Comparison of ENCODE assay signal across 14 cellular contexts in the genomic region with DNA sequence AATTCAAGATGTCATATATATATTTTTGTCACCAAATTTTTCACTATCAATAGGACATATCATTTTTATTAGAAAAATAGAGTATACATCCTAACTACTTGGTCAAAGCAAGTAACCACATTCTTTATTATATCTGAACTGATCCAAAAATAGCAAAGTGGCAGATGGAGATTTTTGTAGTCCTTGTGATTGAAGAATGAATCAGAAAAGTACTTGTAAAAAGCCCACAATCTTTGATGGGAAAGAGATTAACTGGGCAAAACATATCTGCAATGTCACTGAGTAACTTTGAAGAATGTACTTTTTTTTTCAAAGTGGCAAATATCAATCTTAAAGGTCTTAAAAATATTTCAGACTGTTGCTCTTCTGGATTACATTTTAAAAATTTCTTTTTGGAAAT.
A peak's percentile ranks its signal among the peaks of the same experiment; 100 is the strongest.
DNase-seq lines count a peak whose midpoint lies in the region; ATAC-seq lines count a peak whose summit lies in the region.
"Had no signal": no experiment of that assay in that cellular context is flagged by ENCODE, and none has a peak within 500 bp of the region (broad histone marks: within the 10 kb centered on the region; RNA-seq: fewer than 3 reads in every experiment).

No MANE protein-coding gene starts in this region.

- no peak for ATAC-seq in GM18873 (IDR thresholded peaks at IDR 0.05; ENCODE audit: low FRiP score, unreplicated experiment)
- ATAC-seq in HG03442 (IDR thresholded peaks at IDR 0.05; ENCODE audit: unreplicated experiment) = no peak
- ATAC-seq: A549, HCT116 had no signal

- DNase-seq in DMS 273 treated with DMSO at 0.1 percent for 48 hours (lab: John Stamatoyannopoulos, UW) (peak; percentile 32), LHCN-M2 (ENCODE audit: low read depth) (peak; percentile 62), myocyte (ENCODE audit: low read depth) (peak; percentile 31), glomerular visceral epithelial cell (ENCODE audit: extremely low spot score) (no peak), HT-29 (ENCODE audit: low spot score) (no peak)
- DNase-seq: CD4-positive, CD25-positive, alpha-beta regulatory T cell; DMS79; GF-D8; GM23248; KG1 had no signal

Comparison
In these comparisons a context has a peak if more than half of its experiments do, and no peak if none do; other contexts are left out.
1. DNase-seq: peak in DMS 273 treated with DMSO at 0.1 percent for 48 hours (single experiment), LHCN-M2 (single experiment) and myocyte (single experiment); none in glomerular visceral epithelial cell (single experiment) and HT-29 (single experiment).